Comparison of ENCODE assay signal across 17 cellular contexts in genomic region chr15:71344316-71344715, GRCh38.
"Had no signal": no experiment of that assay in that cellular context is flagged by ENCODE, and none has a peak within 500 bp of the region (broad histone marks: within the 10 kb centered on the region; RNA-seq: fewer than 3 reads in every experiment).

No MANE protein-coding gene starts in this region.

- H3K9me3 ChIP-seq: MG63, SK-N-SH had no signal

- H3K4me3 ChIP-seq: MG63 had no signal

- ATAC-seq: T-cell had no signal

- H3K27ac ChIP-seq: RWPE1 had no signal

- DNase-seq: Karpas-422, KG1, MG63, NCI-H1105, NCI-H1417, NCI-H1436 treated with DMSO at 0.1 percent for 48 hours, NCI-H187, NCI-H2081, NCI-H2171, NCI-H226, NCI-H526, NCI-H82, SHP77, SK-N-SH, SW 1271, T-cell had no signal

- H3K9ac ChIP-seq: SK-N-SH had no signal

- H3K27me3 ChIP-seq: MG63 had no signal

- H3K4me2 ChIP-seq: SK-N-SH had no signal
